In genomic region chr12:28610401-28611114, GRCh38 we compare ENCODE assay signal across 1 cellular context.
TF ChIP-seq lines count a peak whose summit lies in the region.

No MANE protein-coding gene starts in this region.

TF ChIP-seq in HCT116, 20 proteins besides CTCF, POLR2A, EP300 and RAD21 (continued from another document):
- TF ChIP-seq, protein P1, sequence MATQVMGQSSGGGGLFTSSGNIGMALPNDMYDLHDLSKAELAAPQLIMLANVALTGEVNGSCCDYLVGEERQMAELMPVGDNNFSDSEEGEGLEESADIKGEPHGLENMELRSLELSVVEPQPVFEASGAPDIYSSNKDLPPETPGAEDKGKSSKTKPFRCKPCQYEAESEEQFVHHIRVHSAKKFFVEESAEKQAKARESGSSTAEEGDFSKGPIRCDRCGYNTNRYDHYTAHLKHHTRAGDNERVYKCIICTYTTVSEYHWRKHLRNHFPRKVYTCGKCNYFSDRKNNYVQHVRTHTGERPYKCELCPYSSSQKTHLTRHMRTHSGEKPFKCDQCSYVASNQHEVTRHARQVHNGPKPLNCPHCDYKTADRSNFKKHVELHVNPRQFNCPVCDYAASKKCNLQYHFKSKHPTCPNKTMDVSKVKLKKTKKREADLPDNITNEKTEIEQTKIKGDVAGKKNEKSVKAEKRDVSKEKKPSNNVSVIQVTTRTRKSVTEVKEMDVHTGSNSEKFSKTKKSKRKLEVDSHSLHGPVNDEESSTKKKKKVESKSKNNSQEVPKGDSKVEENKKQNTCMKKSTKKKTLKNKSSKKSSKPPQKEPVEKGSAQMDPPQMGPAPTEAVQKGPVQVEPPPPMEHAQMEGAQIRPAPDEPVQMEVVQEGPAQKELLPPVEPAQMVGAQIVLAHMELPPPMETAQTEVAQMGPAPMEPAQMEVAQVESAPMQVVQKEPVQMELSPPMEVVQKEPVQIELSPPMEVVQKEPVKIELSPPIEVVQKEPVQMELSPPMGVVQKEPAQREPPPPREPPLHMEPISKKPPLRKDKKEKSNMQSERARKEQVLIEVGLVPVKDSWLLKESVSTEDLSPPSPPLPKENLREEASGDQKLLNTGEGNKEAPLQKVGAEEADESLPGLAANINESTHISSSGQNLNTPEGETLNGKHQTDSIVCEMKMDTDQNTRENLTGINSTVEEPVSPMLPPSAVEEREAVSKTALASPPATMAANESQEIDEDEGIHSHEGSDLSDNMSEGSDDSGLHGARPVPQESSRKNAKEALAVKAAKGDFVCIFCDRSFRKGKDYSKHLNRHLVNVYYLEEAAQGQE (IDR thresholded peaks at IDR 0.05; ENCODE audit: low read depth): no peak
- no peak for TF ChIP-seq CEBPB (IDR thresholded peaks at IDR 0.05; ENCODE audit: low read depth)
- TF ChIP-seq ZBTB33 (IDR thresholded peaks at IDR 0.05; ENCODE audit: extremely low read depth, insufficient replicate concordance, low read length): no peak
- no peak for TF ChIP-seq CBX3 (IDR thresholded peaks at IDR 0.05; ENCODE audit: low read depth)
- no peak for TF ChIP-seq MAX (IDR thresholded peaks at IDR 0.05)
- TF ChIP-seq SRF (IDR thresholded peaks at IDR 0.05; ENCODE audit: low read depth): no peak
